8 cellular contexts compared by ENCODE assay signal in genomic region chr3:129120254-129121004, GRCh38. TPM values are rescaled to one million over a fixed set of nuclear protein-coding genes. Genes with fewer than 3 reads are reported as not detected.
DNase-seq lines count a peak whose midpoint lies in the region; ATAC-seq and TF ChIP-seq lines count a peak whose summit lies in the region.

No MANE protein-coding gene starts in this region.

- peaks cover 0 to 2% (median 0%) of the 10 kb centered on the region in 8 donors for H3K9me3 Mint-ChIP-seq in CD4-positive, alpha-beta memory T cell
- no peaks in the 10 kb centered on the region for H3K9me3 Mint-ChIP-seq in activated naive CD8-positive, alpha-beta T cell treated with anti-CD3 and anti-CD28 coated beads, Interleukin-2, amount 50 U/mL, for 24 hours

- CTCF ChIA-PET in CD4-positive, alpha-beta memory T cell (lab: Charles Lee; ENCODE audit: partially characterized antibody) = interaction anchor here (0.6 to 11.7 kb wide), 16 partner anchors 11 to 439 kb away, joined by 3 to 132 read pairs (median 6); a partner anchor contains a TSS

- peak; percentile 92 to 97 (median 95) for DNase-seq in CD4-positive, alpha-beta memory T cell
- peak; percentile 92 for DNase-seq in SKM-1 treated with dmso at 0.1 percent for 144 hours (lab: John Stamatoyannopoulos, UW; ENCODE audit: unreplicated experiment)
- peak; percentile 91 for DNase-seq in activated naive CD8-positive, alpha-beta T cell treated with anti-CD3 and anti-CD28 coated beads, Interleukin-2, amount 50 U/mL, for 24 hours
- peak; percentile 93 for DNase-seq in cardiac septum (ENCODE audit: low spot score)
- peak; percentile 72 for DNase-seq in pons (ENCODE audit: low spot score)
- peak; percentile 93 for DNase-seq in transverse colon

- H3K4me3 ChIP-seq in CD4-positive, alpha-beta memory T cell (ENCODE audit: low read length in 2 of 2) = peak overlapping the region; percentile 73 to 79
- H3K4me3 ChIP-seq in transverse colon = peak overlapping the region; percentile 72 to 89 (median 74)

- WGBS in transverse colon (ENCODE audit: low coverage in 1 of 2), 2 donors = 0% methylated on average over 2 to 16 of the region's 18 CpGs

- peaks cover 9% of the 10 kb centered on the region for H3K36me3 ChIP-seq in CD4-positive, alpha-beta memory T cell (ENCODE audit: insufficient read depth, low read length)
- no peaks in the 10 kb centered on the region for H3K36me3 ChIP-seq in transverse colon

- no peaks in the 10 kb centered on the region for H3K27me3 Mint-ChIP-seq in CD4-positive, alpha-beta memory T cell
- no peaks in the 10 kb centered on the region for H3K27me3 Mint-ChIP-seq in activated naive CD8-positive, alpha-beta T cell treated with anti-CD3 and anti-CD28 coated beads, Interleukin-2, amount 50 U/mL, for 24 hours

- peak overlapping the region; percentile 94 to 99 (median 98) for H3K27ac Mint-ChIP-seq in CD4-positive, alpha-beta memory T cell
- H3K27ac Mint-ChIP-seq in activated naive CD8-positive, alpha-beta T cell treated with anti-CD3 and anti-CD28 coated beads, Interleukin-2, amount 50 U/mL, for 24 hours = peak overlapping the region; percentile 89

- intact Hi-C loops in CD4-positive, alpha-beta memory T cell (cut with micrococcal nuclease) = loop anchor here (1.0 to 5.0 kb wide), 6 partner anchors 41 to 320 kb away; partner anchors contain the start of genes ACAD9, COPG1, IFT122 and ISY1
- intact Hi-C loops in cardiac septum (cut with DNase I) (no loop called here), transverse colon (cut with DNase I; ENCODE audit: low total_unique reads) (no loop called here)

- TF ChIP-seq POLR2A in transverse colon (IDR thresholded peaks at IDR 0.05) = peak; percentile 83

- TF ChIP-seq CTCF in transverse colon (IDR thresholded peaks at IDR 0.05) = peak in 3 of 5 experiments; percentile 39 to 58 (median 54)

- H3K27me3 ChIP-seq in CD4-positive, alpha-beta memory T cell (ENCODE audit: insufficient read depth, low read length) = no peaks in the 10 kb centered on the region
- H3K27me3 ChIP-seq in transverse colon = no peaks in the 10 kb centered on the region

- ATAC-seq in GM19351 (IDR thresholded peaks at IDR 0.05; ENCODE audit: unreplicated experiment) (peak; percentile 72), HG03520 (IDR thresholded peaks at IDR 0.05; ENCODE audit: unreplicated experiment) (peak; percentile 54)
- peak; percentile 73 for ATAC-seq in activated naive CD8-positive, alpha-beta T cell treated with anti-CD3 and anti-CD28 coated beads, Interleukin-2, amount 50 U/mL, for 24 hours

- peaks cover 27 to 43% of the 10 kb centered on the region in 2 donors for H3K36me3 Mint-ChIP-seq in CD4-positive, alpha-beta memory T cell
- H3K36me3 Mint-ChIP-seq in activated naive CD8-positive, alpha-beta T cell treated with anti-CD3 and anti-CD28 coated beads, Interleukin-2, amount 50 U/mL, for 24 hours (ENCODE audit: low read depth) = peaks cover 35% of the 10 kb centered on the region

- peak overlapping the region; percentile 92 to 99 (median 94) for H3K4me3 Mint-ChIP-seq in CD4-positive, alpha-beta memory T cell
- H3K4me3 Mint-ChIP-seq in activated naive CD8-positive, alpha-beta T cell treated with anti-CD3 and anti-CD28 coated beads, Interleukin-2, amount 50 U/mL, for 24 hours = peak overlapping the region; percentile 91

- POLR2A ChIA-PET in CD4-positive, alpha-beta memory T cell (lab: Charles Lee; ENCODE audit: partially characterized antibody) = interaction anchor here (0.9 to 8.7 kb wide), 34 partner anchors 9 to 997 kb away, joined by 3 to 133 read pairs (median 6); partner anchors contain the start of genes ACAD9, CFAP92, CNBP and COPG1

- in situ Hi-C loops in transverse colon (cut with MboI; ENCODE audit: low pct_ligation_motif_present in 1 of 4, low pct_unique_long_range_greater_than_20kb in 1 of 4, low sequenced_read_pairs in 3 of 4) = no loop called here

- peaks cover 34 to 70% (median 52%) of the 10 kb centered on the region in 4 donors for H3K4me1 Mint-ChIP-seq in CD4-positive, alpha-beta memory T cell
- peaks cover 67% of the 10 kb centered on the region for H3K4me1 Mint-ChIP-seq in activated naive CD8-positive, alpha-beta T cell treated with anti-CD3 and anti-CD28 coated beads, Interleukin-2, amount 50 U/mL, for 24 hours

- peak overlapping the region; percentile 62 for H3K27ac ChIP-seq in CD4-positive, alpha-beta memory T cell (ENCODE audit: low read depth, low read length)
- peak overlapping the region; percentile 92 to 98 (median 97) for H3K27ac ChIP-seq in transverse colon

- no peaks in the 10 kb centered on the region for H3K9me3 ChIP-seq in CD4-positive, alpha-beta memory T cell (ENCODE audit: control insufficient read depth in 1 of 2, low read length in 2 of 2)
- H3K9me3 ChIP-seq in transverse colon = no peaks in the 10 kb centered on the region

- H3K4me1 ChIP-seq in CD4-positive, alpha-beta memory T cell (ENCODE audit: insufficient read depth, low read length) = peaks cover 54% of the 10 kb centered on the region
- H3K4me1 ChIP-seq in transverse colon = peaks cover 18 to 63% (median 55%) of the 10 kb centered on the region in 4 donors

- TF ChIP-seq EP300 in transverse colon (IDR thresholded peaks at IDR 0.05; ENCODE audit: low read depth) = no peak

RNA-seq across cellular contexts. Expression of gene RAB43, which starts 1.2 kb away (rescaled TPM):
- total RNA-seq in CD4-positive, alpha-beta memory T cell = 10 to 100 TPM; 64.5 to 68.4 TPM
- 10 to 100 TPM; 11.3 to 16.2 TPM for polyA plus RNA-seq in CD4-positive, alpha-beta memory T cell
- total RNA-seq in cardiac septum (3.4 TPM), transverse colon (10 to 100 TPM; 23.1 to 40.4 (median 31.3) TPM)

RNA-seq across cellular contexts. Expression of gene ISY1, which starts 40.4 kb away (rescaled TPM):
- 10 to 100 TPM; 29.5 to 34.3 TPM for total RNA-seq in CD4-positive, alpha-beta memory T cell
- polyA plus RNA-seq in CD4-positive, alpha-beta memory T cell = 100 to 1,000 TPM in 1 of 2 donors, 10 to 100 TPM in 1; 98.7 to 104 TPM
- total RNA-seq in cardiac septum (23.9 TPM), transverse colon (10 to 100 TPM in 2 of 4 donors, 1 to 10 TPM in 2; 1.6 to 14.2 (median 7.2) TPM)

RNA-seq across cellular contexts. Expression of gene GP9, which starts 59.9 kb away (rescaled TPM):
- total RNA-seq in CD4-positive, alpha-beta memory T cell = not detected
- polyA plus RNA-seq in CD4-positive, alpha-beta memory T cell = not detected
- 0.27 TPM for total RNA-seq in cardiac septum
- 1 to 10 TPM in 1 of 4 donors, under 1 TPM in 1, not detected in 2; 0.64 to 1.2 TPM for total RNA-seq in transverse colon

Comparison
In these comparisons a context has a peak if more than half of its experiments do, and no peak if none do; other contexts are left out.
1. Peak in every context shown above with its lines: DNase-seq, ATAC-seq, H3K4me3 ChIP-seq and H3K27ac ChIP-seq.